6 cellular contexts compared by ENCODE assay signal in genomic region chrX:2755169-2755715, GRCh38. TPM values are rescaled to one million over a fixed set of nuclear protein-coding genes. Genes with fewer than 3 reads are reported as not detected.
"Had no signal": no experiment of that assay in that cellular context is flagged by ENCODE, and none has a peak within 500 bp of the region (broad histone marks: within the 10 kb centered on the region; RNA-seq: fewer than 3 reads in every experiment).

No MANE protein-coding gene starts in this region.

RNA-seq across cellular contexts. Expression of gene XG, which starts 3.4 kb away (rescaled TPM):
- total RNA-seq: activated CD4-positive, alpha-beta memory T cell treated with anti-CD3 and anti-CD28 coated beads, Interleukin-2, amount 10 ng/mL, durations not matched to agents 7 days and 5 days; activated CD4-positive, alpha-beta T cell treated with anti-CD3 and anti-CD28 coated beads for 36 hours; activated CD8-positive, alpha-beta memory T cell treated with anti-CD3 and anti-CD28 coated beads for 36 hours; activated naive CD4-positive, alpha-beta T cell treated with anti-CD3 and anti-CD28 coated beads for 36 hours; cardiac muscle cell; SK-MEL-5 had no signal
- polyA plus RNA-seq: cardiac muscle cell had no signal
